In the genomic region with DNA sequence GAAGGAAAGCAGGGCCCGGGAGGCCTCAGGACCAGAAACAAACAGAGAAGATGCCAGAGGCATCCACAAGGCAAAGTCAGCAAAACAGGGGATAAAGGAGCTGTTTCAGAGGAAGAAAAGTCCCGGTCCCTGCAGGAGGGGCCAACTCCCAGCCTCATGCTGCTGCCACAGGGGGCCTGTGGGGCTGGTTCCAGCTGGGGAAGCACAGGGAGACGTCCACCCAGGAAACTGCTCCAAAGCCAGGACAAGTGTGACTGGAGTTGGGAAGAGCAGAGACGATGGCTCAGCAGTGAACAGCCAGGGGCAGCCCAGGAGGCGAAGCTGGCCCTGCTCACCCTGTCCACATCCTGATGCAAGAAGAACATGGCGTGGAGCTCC, we compare ENCODE assay signal across 18 cellular contexts.
DNase-seq lines count a peak whose midpoint lies in the region; ATAC-seq and TF ChIP-seq lines count a peak whose summit lies in the region.
"Had no signal": no experiment of that assay in that cellular context is flagged by ENCODE, and none has a peak within 500 bp of the region (broad histone marks: within the 10 kb centered on the region; RNA-seq: fewer than 3 reads in every experiment).

No MANE protein-coding gene starts in this region.

- H3K36me3 ChIP-seq in colonic mucosa = no peaks in the 10 kb centered on the region
- H3K36me3 ChIP-seq: Peyer's patch had no signal

- TF ChIP-seq CTCF in colonic mucosa (IDR thresholded peaks at IDR 0.05) (no peak), neural crest cell (conservative IDR thresholded peaks at IDR 0.05) (no peak), type B pancreatic cell (conservative IDR thresholded peaks at IDR 0.05) (no peak)

- H3K27ac Mint-ChIP-seq in neural crest cell (ENCODE audit: unreplicated experiment) (peak overlapping the region; percentile 43), type B pancreatic cell (no peak overlapping the region)
- H3K27ac Mint-ChIP-seq: CD8-positive, alpha-beta memory T cell; GM23338 had no signal

- H3K9me3 Mint-ChIP-seq in neural crest cell (no peaks in the 10 kb centered on the region), type B pancreatic cell (no peaks in the 10 kb centered on the region)
- H3K9me3 Mint-ChIP-seq: CD8-positive, alpha-beta memory T cell; GM23338 had no signal

- no peak for ATAC-seq in GM18498 (IDR thresholded peaks at IDR 0.05; ENCODE audit: unreplicated experiment)
- no peak for ATAC-seq in SK-N-SH treated with all-trans-retinoic acid at 6 μM for 48 hours

- H3K9ac ChIP-seq in colonic mucosa (ENCODE audit: low read depth in 2 of 2, low read length in 2 of 2) = no peak overlapping the region

- H3K27me3 Mint-ChIP-seq in neural crest cell (ENCODE audit: low read depth) (peaks cover 13% of the 10 kb centered on the region), type B pancreatic cell (peaks cover 14% of the 10 kb centered on the region)

- peak; percentile 40 for DNase-seq in activated CD8-positive, alpha-beta memory T cell treated with anti-CD3 and anti-CD28 coated beads for 24 hours
- no peak for DNase-seq in activated CD8-positive, alpha-beta memory T cell treated with anti-CD3 and anti-CD28 coated beads, Interleukin-2, amount 50 U/mL, for 48 hours
- DNase-seq in colonic mucosa = peak; percentile 4
- DNase-seq in neural crest cell (ENCODE audit: low read depth, low spot score) = no peak
- DNase-seq in type B pancreatic cell (ENCODE audit: extremely low spot score, unreplicated experiment) = peak; percentile 62
- DNase-seq in NOMO-1 treated with dmso at 0.1 percent for 144 hours (lab: John Stamatoyannopoulos, UW; ENCODE audit: unreplicated experiment) = no peak
- DNase-seq: CD8-positive, alpha-beta memory T cell; DMS79; NCI-H1048; NCI-H1436 treated with DMSO at 0.1 percent for 48 hours; NCI-H2227 treated with DMSO at 0.1 percent for 48 hours; NCI-H524; Right ventricle myocardium superior had no signal

- H3K27ac ChIP-seq in colonic mucosa = no peak overlapping the region
- H3K27ac ChIP-seq: Peyer's patch had no signal

- no peaks in the 10 kb centered on the region for H3K36me3 Mint-ChIP-seq in neural crest cell (ENCODE audit: low read depth)
- H3K36me3 Mint-ChIP-seq in type B pancreatic cell = no peaks in the 10 kb centered on the region
- H3K36me3 Mint-ChIP-seq: CD8-positive, alpha-beta memory T cell had no signal

- no peak overlapping the region for H3K4me3 ChIP-seq in colonic mucosa
- H3K4me3 ChIP-seq: GM23338, K562, Peyer's patch had no signal

- H3K27me3 ChIP-seq in colonic mucosa = no peaks in the 10 kb centered on the region
- H3K27me3 ChIP-seq: Peyer's patch had no signal

- H3K4me1 Mint-ChIP-seq in neural crest cell = peaks cover 12% of the 10 kb centered on the region
- H3K4me1 Mint-ChIP-seq in type B pancreatic cell (ENCODE audit: unreplicated experiment) = no peaks in the 10 kb centered on the region
- H3K4me1 Mint-ChIP-seq: CD8-positive, alpha-beta memory T cell had no signal

- intact Hi-C loops in colonic mucosa (cut with DNase I) = no loop called here

- H3K9me3 ChIP-seq in colonic mucosa = no peaks in the 10 kb centered on the region
- H3K9me3 ChIP-seq: Peyer's patch had no signal

- no peaks in the 10 kb centered on the region for H3K4me1 ChIP-seq in colonic mucosa
- H3K4me1 ChIP-seq: Peyer's patch had no signal

- no peak overlapping the region for H3K4me3 Mint-ChIP-seq in neural crest cell
- no peak overlapping the region for H3K4me3 Mint-ChIP-seq in type B pancreatic cell
- H3K4me3 Mint-ChIP-seq: CD8-positive, alpha-beta memory T cell; GM23338 had no signal

TF ChIP-seq in SK-N-SH treated with all-trans-retinoic acid at 6 μM for 48 hours, 23 proteins besides CTCF, POLR2A, EP300 and RAD21:
- no peak for TF ChIP-seq ARNTL (CRISPR knock-in tag; IDR thresholded peaks at IDR 0.05; ENCODE audit: borderline replicate concordance, low read depth)

Comparison
In these comparisons a context has a peak if more than half of its experiments do, and no peak if none do; other contexts are left out.
1. DNase-seq: peak in activated CD8-positive, alpha-beta memory T cell treated with anti-CD3 and anti-CD28 coated beads for 24 hours (single experiment), colonic mucosa (single experiment) and type B pancreatic cell (single experiment); none in activated CD8-positive, alpha-beta memory T cell treated with anti-CD3 and anti-CD28 coated beads, Interleukin-2, amount 50 U/mL, for 48 hours (single experiment), neural crest cell (single experiment) and NOMO-1 treated with dmso at 0.1 percent for 144 hours (single experiment).